Comparison of ENCODE assay signal across 8 cellular contexts in the genomic region with DNA sequence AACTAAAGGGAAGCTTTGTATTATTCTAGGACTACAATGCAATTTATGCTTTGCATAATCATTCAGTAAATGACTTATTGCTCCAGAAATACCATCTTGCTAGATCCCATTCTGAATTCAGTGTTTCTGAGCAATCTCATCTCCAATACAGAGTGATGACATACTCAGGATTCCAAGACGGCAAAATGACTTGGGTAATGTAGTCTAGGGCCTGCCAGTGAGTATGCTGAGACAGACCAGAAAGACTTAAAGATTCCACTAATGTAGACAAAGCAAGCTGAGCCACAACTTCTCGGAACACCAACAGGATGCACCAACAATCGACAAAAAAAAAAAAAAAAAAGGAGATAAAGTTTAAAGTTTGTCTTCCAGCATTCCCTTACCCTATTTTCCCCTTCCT. TPM values are rescaled to one million over a fixed set of nuclear protein-coding genes. Genes with fewer than 3 reads are reported as not detected.
DNase-seq lines count a peak whose midpoint lies in the region; ATAC-seq and TF ChIP-seq lines count a peak whose summit lies in the region.

No MANE protein-coding gene starts in this region.

- POLR2A ChIA-PET in CD8-positive, alpha-beta memory T cell (lab: Charles Lee): interaction anchor here (0.6 to 2.1 kb wide), 3 partner anchors 127 to 548 kb away, joined by 3 to 8 read pairs (median 6); a partner anchor contains a TSS

- peak in 1 of 5 donors; percentile 14 for DNase-seq in CD8-positive, alpha-beta memory T cell
- DNase-seq in NCI-H2227 treated with DMSO at 0.1 percent for 48 hours (lab: John Stamatoyannopoulos, UW) (peak; percentile 22), coronary artery (ENCODE audit: low spot score) (no peak), NCI-H774 (lab: John Stamatoyannopoulos, UW) (no peak), amygdala (lab: John Stamatoyannopoulos, UW) (no peak), anterior cingulate cortex (lab: John Stamatoyannopoulos, UW) (no peak)

- H3K9me3 Mint-ChIP-seq in CD8-positive, alpha-beta memory T cell: no peaks in the 10 kb centered on the region

- H3K36me3 Mint-ChIP-seq in CD8-positive, alpha-beta memory T cell: peaks cover 0 to 12% (median 3%) of the 10 kb centered on the region in 3 donors

- H3K27me3 Mint-ChIP-seq in CD8-positive, alpha-beta memory T cell: peaks cover 0 to 2% of the 10 kb centered on the region in 2 donors

- no peak for ATAC-seq in HG03521 (IDR thresholded peaks at IDR 0.05; ENCODE audit: unreplicated experiment)

- H3K9me3 ChIP-seq in CD8-positive, alpha-beta memory T cell (ENCODE audit: low read length): no peaks in the 10 kb centered on the region
- H3K9me3 ChIP-seq in muscle layer of duodenum (ENCODE audit: control insufficient read depth in 1 of 2, low read length in 2 of 2): no peaks in the 10 kb centered on the region

- H3K4me1 ChIP-seq in CD8-positive, alpha-beta memory T cell (ENCODE audit: insufficient read depth, low read length): peaks cover 44% of the 10 kb centered on the region
- H3K4me1 ChIP-seq in muscle layer of duodenum (ENCODE audit: control insufficient read depth in 1 of 2, insufficient read depth in 2 of 2, low read length in 2 of 2): peaks cover 7 to 37% of the 10 kb centered on the region in 2 donors

- peak overlapping the region; percentile 89 to 97 (median 93) for H3K27ac Mint-ChIP-seq in CD8-positive, alpha-beta memory T cell

- H3K4me3 ChIP-seq in CD8-positive, alpha-beta memory T cell (ENCODE audit: low read length): peak overlapping the region; percentile 68
- peak overlapping the region; percentile 92 for H3K4me3 ChIP-seq in coronary artery
- peak overlapping the region; percentile 68 to 73 for H3K4me3 ChIP-seq in muscle layer of duodenum (ENCODE audit: low read depth in 1 of 2, low read length in 2 of 2)

- no peaks in the 10 kb centered on the region for H3K27me3 ChIP-seq in CD8-positive, alpha-beta memory T cell (ENCODE audit: insufficient read depth, low read length, poor library complexity, severe bottlenecking)
- no peaks in the 10 kb centered on the region for H3K27me3 ChIP-seq in muscle layer of duodenum (ENCODE audit: low read depth, low read length)

- CTCF ChIA-PET in CD8-positive, alpha-beta memory T cell (lab: Charles Lee): interaction anchor here (0.5 to 2.9 kb wide), 42 partner anchors 8 to 1078 kb away, joined by 3 to 18 read pairs (median 4); a partner anchor contains a TSS

- H3K4me1 Mint-ChIP-seq in CD8-positive, alpha-beta memory T cell: peaks cover 40 to 48% (median 47%) of the 10 kb centered on the region in 3 donors

- peak overlapping the region; percentile 73 for H3K27ac ChIP-seq in CD8-positive, alpha-beta memory T cell (ENCODE audit: low read depth, low read length)
- H3K27ac ChIP-seq in coronary artery (peak overlapping the region; percentile 96), muscle layer of duodenum (ENCODE audit: low read length) (peak overlapping the region; percentile 93)

- TF ChIP-seq CTCF in coronary artery (IDR thresholded peaks at IDR 0.05): no peak

- H3K4me3 Mint-ChIP-seq in CD8-positive, alpha-beta memory T cell: peak overlapping the region; percentile 81 to 96 (median 85)

- H3K36me3 ChIP-seq in CD8-positive, alpha-beta memory T cell (ENCODE audit: insufficient read depth, low read length): no peaks in the 10 kb centered on the region
- H3K36me3 ChIP-seq in muscle layer of duodenum (ENCODE audit: control insufficient read depth in 1 of 2, insufficient read depth in 2 of 2, low read length in 2 of 2): no peaks in the 10 kb centered on the region

RNA-seq across cellular contexts. Expression of a gene that starts 0.9 kb away (rescaled TPM):
- 10 to 100 TPM; 27.7 to 29.5 TPM for total RNA-seq in CD8-positive, alpha-beta memory T cell
- 17.6 TPM for polyA plus RNA-seq in CD8-positive, alpha-beta memory T cell
